ENCODE assay signal across 9 cellular contexts in genomic region chr13:48232420-48233096, GRCh38. TPM values are rescaled to one million over a fixed set of nuclear protein-coding genes. Genes with fewer than 3 reads are reported as not detected.
A peak's percentile ranks its signal among the peaks of the same experiment; 100 is the strongest.
DNase-seq lines count a peak whose midpoint lies in the region; ATAC-seq, FAIRE-seq and TF ChIP-seq lines count a peak whose summit lies in the region.
"Had no signal": no experiment of that assay in that cellular context is flagged by ENCODE, and none has a peak within 500 bp of the region (broad histone marks: within the 10 kb centered on the region; RNA-seq: fewer than 3 reads in every experiment).

No MANE protein-coding gene starts in this region.

- WGBS in A549 (ENCODE audit: missing lambda C conversion rate): 36% methylated on average over 18 of the region's 31 CpGs

- peak; percentile 22; the same call in 1 of the 2 replicates for TF ChIP-seq POLR2A in A549 (IDR thresholded peaks at IDR 0.05; ENCODE audit: low read length)

- H3K27ac ChIP-seq in A549 (peak overlapping the region; percentile 89 to 95), angular gyrus (ENCODE audit: low read depth, low read length) (peak overlapping the region; percentile 88)

- ATAC-seq in A549 (peak; percentile 64 to 66), GM18517 (IDR thresholded peaks at IDR 0.05; ENCODE audit: unreplicated experiment) (peak; percentile 22), HG03442 (IDR thresholded peaks at IDR 0.05; ENCODE audit: unreplicated experiment) (peak; percentile 8)

- CTCF ChIA-PET in A549 (lab: Yijun Ruan, JAX): interaction anchor here (0.7 to 1.6 kb wide), 3 partner anchors 106 to 339 kb away, joined by 3 to 6 read pairs (median 5); partner anchors contain the start of gene NUDT15

- TF ChIP-seq EP300 in A549 (IDR thresholded peaks at IDR 0.05): no peak

- TF ChIP-seq RAD21 in A549 (conservative IDR thresholded peaks at IDR 0.05 in 1 of 2, IDR thresholded peaks at IDR 0.05 in 1 of 2): no peak

- POLR2A ChIA-PET in A549 (lab: Yijun Ruan, JAX): interaction anchor here (0.6 to 1.5 kb wide), 9 partner anchors 22 to 347 kb away, joined by 3 to 10 read pairs (median 4); partner anchors contain the start of genes MED4 and NUDT15

- peak overlapping the region; percentile 87 for H3K4me3 ChIP-seq in A549
- H3K4me3 ChIP-seq in iPS-15b (ENCODE audit: low read depth, low read length): peak overlapping the region; percentile 80
- peak overlapping the region; percentile 99 for H3K4me3 ChIP-seq in skeletal muscle satellite cell (ENCODE audit: low read length)

- no peak for FAIRE-seq in A549 (lab: Jason Lieb, UNC)
- FAIRE-seq: islet of Langerhans had no signal

- H3K36me3 ChIP-seq in iPS-15b (ENCODE audit: control insufficient read depth, insufficient read depth, low read length) (no peaks in the 10 kb centered on the region), skeletal muscle satellite cell (ENCODE audit: insufficient read depth, low read length) (no peaks in the 10 kb centered on the region)

- H3K27me3 ChIP-seq in iPS-15b (ENCODE audit: control insufficient read depth, insufficient read depth, low read length) (no peaks in the 10 kb centered on the region), skeletal muscle satellite cell (ENCODE audit: control insufficient read depth, insufficient read depth, low read length) (peaks cover 8% of the 10 kb centered on the region)

- H3K9ac ChIP-seq in iPS-15b (ENCODE audit: low read depth, low read length) (no peak overlapping the region), skeletal muscle satellite cell (ENCODE audit: low read depth, low read length) (peak overlapping the region; percentile 98)

- H3K9me3 ChIP-seq in A549 (no peaks in the 10 kb centered on the region), iPS-15b (ENCODE audit: control insufficient read depth, insufficient read depth, low read length) (no peaks in the 10 kb centered on the region), skeletal muscle satellite cell (replicated peaks; ENCODE audit: low read length) (no peaks in the 10 kb centered on the region)

- peaks cover 51% of the 10 kb centered on the region for H3K4me1 ChIP-seq in A549
- peaks cover 9% of the 10 kb centered on the region for H3K4me1 ChIP-seq in iPS-15b (ENCODE audit: control insufficient read depth, insufficient read depth, low read length)
- H3K4me1 ChIP-seq in skeletal muscle satellite cell (ENCODE audit: control insufficient read depth, insufficient read depth, low read length): peaks cover 31% of the 10 kb centered on the region

- H3K4me2 ChIP-seq in A549 (peak overlapping the region; percentile 79), skeletal muscle satellite cell (ENCODE audit: low read length) (peak overlapping the region; percentile 97)

- no peak for TF ChIP-seq CTCF in A549 (IDR thresholded peaks at IDR 0.05)

- peak in 1 of 2 experiments; percentile 26 for DNase-seq in A549 (ENCODE audit: low read depth in 1 of 2, low spot score in 1 of 2)
- no peak for DNase-seq in NCI-H345 treated with DMSO at 0.1 percent for 48 hours (lab: John Stamatoyannopoulos, UW; ENCODE audit: unreplicated experiment)
- DNase-seq in activated gamma-delta T cell (lab: John Stamatoyannopoulos, UW): no peak

TF ChIP-seq in A549, 52 proteins besides CTCF, POLR2A, EP300 and RAD21:
- TF ChIP-seq PHF8 (IDR thresholded peaks at IDR 0.05; ENCODE audit: borderline replicate concordance, low read depth) (no peak), MAX (IDR thresholded peaks at IDR 0.05) (0 out of 2 replicates have a peak, but pooled peaks have one; percentile 12)

RNA-seq across cellular contexts. Expression of gene ITM2B, which starts 0.4 kb away (rescaled TPM):
- polyA plus RNA-seq in A549 (2011; rRNA removed) (226 and 234 TPM in 2 replicates), A549 (2017; fragmentation: RNase III; extraction: RNeasy Plus Mini Kit Qiagen cat#74134 plus additional on column Dnase treatment) (94.1 to 116 TPM (median 115 TPM) in 3 replicates)
- 57.7 and 60.8 TPM in 2 replicates for polyA plus RNA-seq in A549 (2012; cell fraction: cytosol; rRNA removed)
- polyA plus RNA-seq in A549 (2012; cell fraction: nucleus; rRNA removed): 35.4 and 40.4 TPM in 2 replicates
- polyA minus RNA-seq in A549 (2011; rRNA and poly(A)+ RNA removed): 23.6 and 23.8 TPM in 2 replicates
- total RNA-seq in skeletal muscle satellite cell (2012; rRNA removed): 60.3 and 82.1 TPM in 2 replicates

Comparison
In these comparisons a context has a peak if more than half of its experiments do, and no peak if none do; other contexts are left out.
1. ATAC-seq: peak in every context shown above with its lines; median percentile 65 in A549; 22 in GM18517; 8 in HG03442.